Comparison of ENCODE assay signal across 11 cellular contexts in the genomic region with DNA sequence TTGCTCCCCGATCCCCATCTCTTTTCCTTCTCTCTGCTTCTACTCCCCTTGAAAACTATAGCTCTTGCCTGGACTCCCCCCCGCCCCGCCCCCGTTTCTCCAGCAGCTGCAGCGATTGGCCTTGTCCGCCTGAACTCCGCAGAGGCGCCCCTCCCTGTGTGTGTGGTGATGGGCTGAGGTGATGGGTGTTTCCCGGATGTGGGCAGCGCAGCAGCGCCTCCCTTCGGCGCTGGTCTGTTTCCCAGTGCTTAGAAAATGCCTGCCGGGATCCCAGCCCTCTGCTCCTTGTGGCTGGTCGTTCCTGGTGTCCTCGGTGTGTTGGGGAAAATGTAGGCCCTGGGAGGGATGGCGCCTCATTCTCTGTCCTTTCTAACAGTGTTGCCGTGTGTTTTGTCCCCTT. TPM values are rescaled to one million over a fixed set of nuclear protein-coding genes. Genes with fewer than 3 reads are reported as not detected.
DNase-seq lines count a peak whose midpoint lies in the region; ATAC-seq, FAIRE-seq and TF ChIP-seq lines count a peak whose summit lies in the region.
"Had no signal": no experiment of that assay in that cellular context is flagged by ENCODE, and none has a peak within 500 bp of the region (broad histone marks: within the 10 kb centered on the region; RNA-seq: fewer than 3 reads in every experiment).

No MANE protein-coding gene starts in this region.

- no peak for ATAC-seq in GM21526 (IDR thresholded peaks at IDR 0.05; ENCODE audit: low FRiP score, unreplicated experiment)

- no peak overlapping the region for H3K9ac ChIP-seq in MM.1S (ENCODE audit: low read length)

- DNase-seq in HEK293T (ENCODE audit: extremely low spot score) (peak; percentile 13), NCI-H446 (lab: John Stamatoyannopoulos, UW) (peak; percentile 4 to 70), endothelial cell (ENCODE audit: low spot score) (peak; percentile 64), retinal pigment epithelial cell (ENCODE audit: low read depth) (no peak), MM.1S (no peak), lower leg skin (ENCODE audit: low spot score in 2 of 2) (no peak), GM12891 (ENCODE audit: insufficient read length, low spot score) (no peak)
- DNase-seq: Right ventricle myocardium superior; stimulated activated CD4-positive, alpha-beta T cell treated with anti-CD3 and anti-CD28 coated beads, Interleukin-2, amount 100 ng/mL, for 24 hours had no signal

- no peaks in the 10 kb centered on the region for H3F3A ChIP-seq in MM.1S (ENCODE audit: insufficient read depth, low read length)

- H2AFZ ChIP-seq in MM.1S (ENCODE audit: low read length), result no peak overlapping the region

- H3K36me3 ChIP-seq in MM.1S (replicated peaks; ENCODE audit: insufficient read depth, low read length), result no peaks in the 10 kb centered on the region

- H3K4me1 Mint-ChIP-seq in endothelial cell (ENCODE audit: unreplicated experiment), result peaks cover 2% of the 10 kb centered on the region

- no peak for FAIRE-seq in GM12891 (lab: Jason Lieb, UNC)

- H3K4me2 ChIP-seq in MM.1S (ENCODE audit: low read depth, low read length), result no peak overlapping the region

- no peaks in the 10 kb centered on the region for H3K27me3 ChIP-seq in MM.1S (replicated peaks; ENCODE audit: insufficient read depth, low read length)

- no peak for TF ChIP-seq CTCF in endothelial cell (IDR thresholded peaks at IDR 0.05; ENCODE audit: unreplicated experiment)
- TF ChIP-seq CTCF in retinal pigment epithelial cell (conservative IDR thresholded peaks at IDR 0.05; ENCODE audit: low read depth, low read length), result peak; percentile 44
- no peak for TF ChIP-seq CTCF in MM.1S (IDR thresholded peaks at IDR 0.05; ENCODE audit: low read length)
- no peak for TF ChIP-seq CTCF in lower leg skin (IDR thresholded peaks at IDR 0.05)

- CTCF ChIA-PET in HEK293T (lab: Yijun Ruan, JAX), result no interaction called here

- H3K36me3 Mint-ChIP-seq in endothelial cell (ENCODE audit: low read depth, unreplicated experiment), result peaks cover 3% of the 10 kb centered on the region
- H3K36me3 Mint-ChIP-seq: mesothelial cell of epicardium had no signal

- WGBS in lower leg skin, 2 donors, result 30 to 32% methylated on average over 18 of the region's 18 CpGs

- intact Hi-C loops in lower leg skin (cut with DNase I; ENCODE audit: low total_unique reads), result no loop called here

- H3K9me3 Mint-ChIP-seq in endothelial cell (ENCODE audit: unreplicated experiment), result no peaks in the 10 kb centered on the region
- H3K9me3 Mint-ChIP-seq: mesothelial cell of epicardium had no signal

- H3K79me2 ChIP-seq in MM.1S (ENCODE audit: low read length), result no peaks in the 10 kb centered on the region

- POLR2A ChIA-PET in HEK293T (lab: Yijun Ruan, JAX), result no interaction called here

- H3K9me2 ChIP-seq in MM.1S (replicated peaks; ENCODE audit: insufficient read depth, low read length), result no peaks in the 10 kb centered on the region

- no peak overlapping the region for H3K4me3 ChIP-seq in retinal pigment epithelial cell (ENCODE audit: low read length)
- no peak overlapping the region for H3K4me3 ChIP-seq in MM.1S (ENCODE audit: low read length)
- no peak overlapping the region for H3K4me3 ChIP-seq in lower leg skin (ENCODE audit: low read depth, poor library complexity, severe bottlenecking)

- no peaks in the 10 kb centered on the region for H3K4me1 ChIP-seq in MM.1S (ENCODE audit: low read length)

- H3K27ac ChIP-seq in MM.1S (ENCODE audit: low read length), result no peak overlapping the region

- peaks cover 3% of the 10 kb centered on the region for H3K27me3 Mint-ChIP-seq in endothelial cell (ENCODE audit: unreplicated experiment)

- TF ChIP-seq POLR2A in lower leg skin (IDR thresholded peaks at IDR 0.05) (no peak), GM12891 (IDR thresholded peaks at IDR 0.05; ENCODE audit: low read depth, low read length) (no peak)

- no peaks in the 10 kb centered on the region for H4K20me1 ChIP-seq in MM.1S (ENCODE audit: insufficient read depth, low read length)

- no peaks in the 10 kb centered on the region for H3K9me3 ChIP-seq in MM.1S (replicated peaks; ENCODE audit: insufficient read depth, low read length)

- no peak overlapping the region for H3K27ac Mint-ChIP-seq in endothelial cell (ENCODE audit: unreplicated experiment)
- H3K27ac Mint-ChIP-seq: mesothelial cell of epicardium had no signal

- peak overlapping the region; percentile 15 for H3K4me3 Mint-ChIP-seq in endothelial cell (ENCODE audit: unreplicated experiment)
- H3K4me3 Mint-ChIP-seq: mesothelial cell of epicardium had no signal

TF ChIP-seq in HEK293T, 16 proteins besides CTCF, POLR2A, EP300 and RAD21:
- no peak for TF ChIP-seq NFRKB (IDR thresholded peaks at IDR 0.05)
- no peak for TF ChIP-seq FOXK2 (IDR thresholded peaks at IDR 0.05)
- TF ChIP-seq HDGF (IDR thresholded peaks at IDR 0.05; ENCODE audit: borderline replicate concordance), result no peak
- TF ChIP-seq SP1 (IDR thresholded peaks at IDR 0.05), result no peak
- no peak for TF ChIP-seq FOXA1 (IDR thresholded peaks at IDR 0.05)
- no peak for TF ChIP-seq LEF1 (IDR thresholded peaks at IDR 0.05; ENCODE audit: borderline replicate concordance)
- TF ChIP-seq, protein P1, sequence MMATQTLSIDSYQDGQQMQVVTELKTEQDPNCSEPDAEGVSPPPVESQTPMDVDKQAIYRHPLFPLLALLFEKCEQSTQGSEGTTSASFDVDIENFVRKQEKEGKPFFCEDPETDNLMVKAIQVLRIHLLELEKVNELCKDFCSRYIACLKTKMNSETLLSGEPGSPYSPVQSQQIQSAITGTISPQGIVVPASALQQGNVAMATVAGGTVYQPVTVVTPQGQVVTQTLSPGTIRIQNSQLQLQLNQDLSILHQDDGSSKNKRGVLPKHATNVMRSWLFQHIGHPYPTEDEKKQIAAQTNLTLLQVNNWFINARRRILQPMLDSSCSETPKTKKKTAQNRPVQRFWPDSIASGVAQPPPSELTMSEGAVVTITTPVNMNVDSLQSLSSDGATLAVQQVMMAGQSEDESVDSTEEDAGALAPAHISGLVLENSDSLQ (IDR thresholded peaks at IDR 0.05), result no peak
- no peak for TF ChIP-seq FOXM1 (IDR thresholded peaks at IDR 0.05; ENCODE audit: borderline replicate concordance)
- TF ChIP-seq CTBP1 (IDR thresholded peaks at IDR 0.05; ENCODE audit: borderline replicate concordance), result no peak
- TF ChIP-seq SUZ12 (IDR thresholded peaks at IDR 0.05), result no peak
- TF ChIP-seq ELF4 (IDR thresholded peaks at IDR 0.05), result no peak
- no peak for TF ChIP-seq TARDBP (IDR thresholded peaks at IDR 0.05)

TF ChIP-seq in GM12891, 5 proteins besides CTCF, POLR2A, EP300 and RAD21:
- TF ChIP-seq POLR2AphosphoS5 (IDR thresholded peaks at IDR 0.05; ENCODE audit: low read depth, low read length) (no peak), PAX5 (IDR thresholded peaks at IDR 0.05; ENCODE audit: insufficient read depth, low read length, severe bottlenecking) (no peak), POU2F2 (IDR thresholded peaks at IDR 0.05; ENCODE audit: low read depth, low read length) (no peak), TAF1 (IDR thresholded peaks at IDR 0.05; ENCODE audit: low read depth, low read length) (no peak), SPI1 (IDR thresholded peaks at IDR 0.05; ENCODE audit: low read depth, low read length) (no peak)

RNA-seq across cellular contexts. Expression of a gene that starts 43.3 kb away (rescaled TPM):
- total RNA-seq in endothelial cell (ENCODE audit: unreplicated experiment), result 31.6 TPM
- total RNA-seq in lower leg skin, result 1 to 10 TPM in 2 of 4 donors, under 1 TPM in 2; 0.39 to 1.8 (median 0.95) TPM
- 0.45 TPM for polyA plus RNA-seq in GM12891 (2012; ENCODE audit: low read depth, missing spikeins)

Comparison
In these comparisons a context has a peak if more than half of its experiments do, and no peak if none do; other contexts are left out.
1. DNase-seq: peak in HEK293T (single experiment), NCI-H446 (2 of 2) and endothelial cell (single experiment); none in retinal pigment epithelial cell (single experiment), MM.1S (single experiment), lower leg skin (0 of 2) and GM12891 (single experiment).
2. RNA of a gene that starts 43.3 kb away (total RNA-seq): 31.6 TPM in endothelial cell (single experiment); 0.39 to 1.8 TPM in lower leg skin; every median in the first group is over 10 times any median in the second.